Comparison of ENCODE assay signal across 18 cellular contexts in the genomic region with DNA sequence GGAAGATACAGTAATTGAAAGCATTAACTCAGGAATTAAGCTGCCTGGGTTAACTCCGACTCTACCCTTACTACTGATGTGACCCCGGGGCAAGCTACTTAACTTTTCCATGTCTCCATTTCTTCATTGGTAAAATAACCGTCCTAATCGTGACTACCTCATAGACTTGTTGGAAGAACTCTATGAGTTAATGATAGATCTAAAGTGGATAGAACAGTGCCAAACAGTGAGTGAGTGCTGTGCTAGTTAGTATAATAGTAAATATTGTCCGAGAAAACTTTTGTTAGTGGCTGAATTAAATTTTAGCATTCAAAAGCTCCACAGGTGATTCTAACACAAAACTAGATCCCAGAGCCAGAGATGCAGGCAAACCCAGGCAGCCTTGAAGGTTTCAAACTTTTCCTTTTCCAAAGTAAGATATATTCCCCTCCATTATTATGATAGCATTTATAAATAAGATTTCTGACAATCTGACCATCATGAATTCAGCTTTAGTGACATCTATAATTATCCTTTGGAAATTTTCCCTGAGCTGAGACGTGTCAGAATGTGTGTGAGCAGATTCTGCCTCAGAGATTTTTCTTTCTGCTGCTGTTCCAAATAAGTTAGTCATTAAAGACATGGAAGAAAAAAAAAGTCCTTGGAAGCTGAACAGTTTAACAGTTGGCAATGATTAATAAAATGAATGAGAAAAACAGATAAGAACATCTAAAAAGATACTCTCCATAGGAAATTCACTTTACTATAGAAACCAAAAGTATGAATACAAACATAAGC.
"Had no signal": no experiment of that assay in that cellular context is flagged by ENCODE, and none has a peak within 500 bp of the region (broad histone marks: within the 10 kb centered on the region; RNA-seq: fewer than 3 reads in every experiment).

No MANE protein-coding gene starts in this region.

- H3K36me3 ChIP-seq: esophagus squamous epithelium, neutrophil had no signal

- H3K4me3 ChIP-seq: esophagus squamous epithelium had no signal

- H3K4me1 ChIP-seq: esophagus squamous epithelium had no signal

- H3K27ac ChIP-seq: esophagus squamous epithelium, neutrophil had no signal

- ATAC-seq: activated CD8-positive, alpha-beta memory T cell treated with anti-CD3 and anti-CD28 coated beads, Interleukin-2, amount 10 ng/mL, durations not matched to agents 7 days and 5 days; naive thymus-derived CD4-positive, alpha-beta T cell; stimulated activated naive CD8-positive, alpha-beta T cell treated with anti-CD3 and anti-CD28 coated beads, Interleukin-15, amount 100 ng/mL, for 72 hours had no signal

- FAIRE-seq: endothelial cell of umbilical vein had no signal

- H3K9me3 ChIP-seq: esophagus squamous epithelium, neutrophil had no signal

- H3K27me3 ChIP-seq: esophagus squamous epithelium, neutrophil had no signal

- DNase-seq: activated CD4-positive, alpha-beta memory T cell treated with anti-CD3 and anti-CD28 coated beads, Interleukin-2, amount 10 ng/mL, durations not matched to agents 7 days and 5 days; activated CD4-positive, alpha-beta T cell treated with anti-CD3 and anti-CD28 coated beads for 48 hours; activated CD4-positive, CD25-positive, alpha-beta regulatory T cell; activated CD8-positive, alpha-beta memory T cell treated with anti-CD3 and anti-CD28 coated beads, Interleukin-2, amount 10 ng/mL, durations not matched to agents 7 days and 5 days; effector CD8-positive, alpha-beta T cell; esophagus squamous epithelium; foreskin fibroblast; hippocampal formation; islet precursor cell; mesendoderm; naive thymus-derived CD4-positive, alpha-beta T cell; stimulated activated CD4-positive, alpha-beta T cell treated with anti-CD3 and anti-CD28 coated beads, Interleukin-15, amount 100 ng/mL, for 24 hours; stimulated activated CD4-positive, alpha-beta T cell treated with anti-CD3 and anti-CD28 coated beads, Interleukin-2, amount 100 ng/mL, for 48 hours; stimulated activated naive CD8-positive, alpha-beta T cell treated with anti-CD3 and anti-CD28 coated beads, Interleukin-15, amount 100 ng/mL, for 72 hours; T-helper 1 cell; T-helper 9 cell had no signal
